12 cellular contexts compared by ENCODE assay signal in genomic region chr2:27581417-27582128, GRCh38. TPM values are rescaled to one million over a fixed set of nuclear protein-coding genes. Genes with fewer than 3 reads are reported as not detected.
DNase-seq lines count a peak whose midpoint lies in the region; ATAC-seq and TF ChIP-seq lines count a peak whose summit lies in the region.
"Had no signal": no experiment of that assay in that cellular context is flagged by ENCODE, and none has a peak within 500 bp of the region (broad histone marks: within the 10 kb centered on the region; RNA-seq: fewer than 3 reads in every experiment).

No MANE protein-coding gene starts in this region.

- no peaks in the 10 kb centered on the region; the same call in 1 of the 2 replicates for H3K36me3 ChIP-seq in SK-N-MC (ENCODE audit: insufficient read depth, low read length)
- no peaks in the 10 kb centered on the region for H3K36me3 ChIP-seq in esophagus muscularis mucosa
- H3K36me3 ChIP-seq in BE2C, result no peaks in the 10 kb centered on the region
- H3K36me3 ChIP-seq: esophagus squamous epithelium, uterus had no signal

- peaks cover 3% of the 10 kb centered on the region; the same call in 1 of the 2 replicates for H3K9me3 ChIP-seq in SK-N-MC (ENCODE audit: low read depth, low read length)
- peaks cover 0 to 37% (median 30%) of the 10 kb centered on the region in 4 donors for H3K9me3 ChIP-seq in esophagus muscularis mucosa
- H3K9me3 ChIP-seq in BE2C, result no peaks in the 10 kb centered on the region

- H3K4me3 ChIP-seq in SK-N-MC (no peak overlapping the region), esophagus muscularis mucosa (no peak overlapping the region), BE2C (ENCODE audit: low read depth, low read length) (no peak overlapping the region)

- no peak for TF ChIP-seq EP300 in esophagus muscularis mucosa (IDR thresholded peaks at IDR 0.05)

- peak overlapping the region; percentile 67; the same call in 1 of the 2 replicates for H3K27ac ChIP-seq in SK-N-MC
- H3K27ac ChIP-seq in esophagus muscularis mucosa (replicated peaks in 1 of 4), result peak overlapping the region in 1 of 4 donors; percentile 79

- no peak for TF ChIP-seq POLR2A in esophagus muscularis mucosa (IDR thresholded peaks at IDR 0.05; ENCODE audit: low read depth)

- H3K4me1 Mint-ChIP-seq in stimulated activated effector memory CD8-positive, alpha-beta T cell treated with anti-CD3 and anti-CD28 coated beads, Interleukin-12 subunit alpha, Interleukin-12 subunit beta, amount 100 ng/mL, for 72 hours, result peaks cover 33% of the 10 kb centered on the region

- no peak for TF ChIP-seq CTCF in esophagus muscularis mucosa (IDR thresholded peaks at IDR 0.05)
- TF ChIP-seq CTCF in BE2C (IDR thresholded peaks at IDR 0.05; ENCODE audit: low read depth, low read length), result no peak

- no peak for ATAC-seq in stimulated activated effector memory CD8-positive, alpha-beta T cell treated with anti-CD3 and anti-CD28 coated beads, Interleukin-12 subunit alpha, Interleukin-12 subunit beta, amount 100 ng/mL, for 72 hours

- H3K27me3 ChIP-seq in esophagus muscularis mucosa (no peaks in the 10 kb centered on the region), BE2C (no peaks in the 10 kb centered on the region; the same call in 1 of the 2 replicates)
- H3K27me3 ChIP-seq: esophagus squamous epithelium, uterus had no signal

- H3K4me1 ChIP-seq in esophagus muscularis mucosa, result peaks cover 17 to 29% (median 28%) of the 10 kb centered on the region in 4 donors
- peaks cover 4% of the 10 kb centered on the region; the same call in 1 of the 2 replicates for H3K4me1 ChIP-seq in BE2C

- H3K36me3 Mint-ChIP-seq in stimulated activated effector memory CD8-positive, alpha-beta T cell treated with anti-CD3 and anti-CD28 coated beads, Interleukin-12 subunit alpha, Interleukin-12 subunit beta, amount 100 ng/mL, for 72 hours, result no peaks in the 10 kb centered on the region

- WGBS in esophagus muscularis mucosa, result 95% methylated on average over 16 of the region's 19 CpGs

- intact Hi-C loops in esophagus muscularis mucosa (cut with DNase I), result loop anchor here (2.0 kb wide), 1 partner anchor 91 kb away; no protein-coding TSS in a partner anchor

- H3K9me3 Mint-ChIP-seq in stimulated activated effector memory CD8-positive, alpha-beta T cell treated with anti-CD3 and anti-CD28 coated beads, Interleukin-12 subunit alpha, Interleukin-12 subunit beta, amount 100 ng/mL, for 72 hours, result no peaks in the 10 kb centered on the region

- H3K4me3 Mint-ChIP-seq in stimulated activated effector memory CD8-positive, alpha-beta T cell treated with anti-CD3 and anti-CD28 coated beads, Interleukin-12 subunit alpha, Interleukin-12 subunit beta, amount 100 ng/mL, for 72 hours, result peak overlapping the region; percentile 87

- peak overlapping the region; percentile 94 for H3K27ac Mint-ChIP-seq in stimulated activated effector memory CD8-positive, alpha-beta T cell treated with anti-CD3 and anti-CD28 coated beads, Interleukin-12 subunit alpha, Interleukin-12 subunit beta, amount 100 ng/mL, for 72 hours

- DNase-seq in activated naive CD4-positive, alpha-beta T cell treated with Interleukin-2 at 50 U/mL for 16 hours, result peak; percentile 8
- DNase-seq in activated naive CD4-positive, alpha-beta T cell treated with anti-CD3 and anti-CD28 coated beads, Interleukin-2, amount 50 U/mL, for 16 hours, result no peak
- no peak for DNase-seq in SK-N-MC (ENCODE audit: low read depth, low spot score)
- peak; percentile 45 for DNase-seq in esophagus muscularis mucosa (ENCODE audit: extremely low spot score)
- no peak for DNase-seq in stimulated activated effector memory CD8-positive, alpha-beta T cell treated with anti-CD3 and anti-CD28 coated beads, Interleukin-12 subunit alpha, Interleukin-12 subunit beta, amount 100 ng/mL, for 72 hours (ENCODE audit: low spot score in 2 of 2)
- no peak for DNase-seq in BE2C
- DNase-seq in NCI-H2107 treated with DMSO at 0.1 percent for 48 hours (lab: John Stamatoyannopoulos, UW; ENCODE audit: unreplicated experiment), result no peak
- DNase-seq in germinal center (ENCODE audit: low spot score), result no peak
- DNase-seq: esophagus squamous epithelium, NCI-H774, Right ventricle myocardium superior had no signal

- no peak overlapping the region for H3K9ac ChIP-seq in SK-N-MC (ENCODE audit: insufficient read length)

RNA-seq across cellular contexts. Expression of gene ZNF512, which starts 1.3 kb away (rescaled TPM):
- 10 to 100 TPM; 29.5 to 39.3 (median 33.7) TPM for total RNA-seq in esophagus muscularis mucosa
- 36.8 TPM for polyA plus RNA-seq in BE2C (2012; ENCODE audit: insufficient read depth, insufficient read length, low read depth)

RNA-seq across cellular contexts. Expression of gene CCDC121, which starts 47.2 kb away (rescaled TPM):
- 1 to 10 TPM; 2.7 to 6.2 (median 5.2) TPM for total RNA-seq in esophagus muscularis mucosa
- polyA plus RNA-seq in BE2C (2012; ENCODE audit: insufficient read depth, insufficient read length, low read depth), result 4.1 TPM

RNA-seq across cellular contexts. Expression of gene GPN1, which starts 47.3 kb away (rescaled TPM):
- 10 to 100 TPM; 18.8 to 28.1 (median 22.7) TPM for total RNA-seq in esophagus muscularis mucosa
- polyA plus RNA-seq in BE2C (2012; ENCODE audit: insufficient read depth, insufficient read length, low read depth), result 35.7 TPM

Comparison
In these comparisons a context has a peak if more than half of its experiments do, and no peak if none do; other contexts are left out.
1. DNase-seq: peak in activated naive CD4-positive, alpha-beta T cell treated with Interleukin-2 at 50 U/mL for 16 hours (single experiment) and esophagus muscularis mucosa (single experiment); none in activated naive CD4-positive, alpha-beta T cell treated with anti-CD3 and anti-CD28 coated beads, Interleukin-2, amount 50 U/mL, for 16 hours (single experiment), SK-N-MC (single experiment), stimulated activated effector memory CD8-positive, alpha-beta T cell treated with anti-CD3 and anti-CD28 coated beads, Interleukin-12 subunit alpha, Interleukin-12 subunit beta, amount 100 ng/mL, for 72 hours (0 of 2), BE2C (single experiment), NCI-H2107 treated with DMSO at 0.1 percent for 48 hours (single experiment) and germinal center (single experiment).